In the genomic region with DNA sequence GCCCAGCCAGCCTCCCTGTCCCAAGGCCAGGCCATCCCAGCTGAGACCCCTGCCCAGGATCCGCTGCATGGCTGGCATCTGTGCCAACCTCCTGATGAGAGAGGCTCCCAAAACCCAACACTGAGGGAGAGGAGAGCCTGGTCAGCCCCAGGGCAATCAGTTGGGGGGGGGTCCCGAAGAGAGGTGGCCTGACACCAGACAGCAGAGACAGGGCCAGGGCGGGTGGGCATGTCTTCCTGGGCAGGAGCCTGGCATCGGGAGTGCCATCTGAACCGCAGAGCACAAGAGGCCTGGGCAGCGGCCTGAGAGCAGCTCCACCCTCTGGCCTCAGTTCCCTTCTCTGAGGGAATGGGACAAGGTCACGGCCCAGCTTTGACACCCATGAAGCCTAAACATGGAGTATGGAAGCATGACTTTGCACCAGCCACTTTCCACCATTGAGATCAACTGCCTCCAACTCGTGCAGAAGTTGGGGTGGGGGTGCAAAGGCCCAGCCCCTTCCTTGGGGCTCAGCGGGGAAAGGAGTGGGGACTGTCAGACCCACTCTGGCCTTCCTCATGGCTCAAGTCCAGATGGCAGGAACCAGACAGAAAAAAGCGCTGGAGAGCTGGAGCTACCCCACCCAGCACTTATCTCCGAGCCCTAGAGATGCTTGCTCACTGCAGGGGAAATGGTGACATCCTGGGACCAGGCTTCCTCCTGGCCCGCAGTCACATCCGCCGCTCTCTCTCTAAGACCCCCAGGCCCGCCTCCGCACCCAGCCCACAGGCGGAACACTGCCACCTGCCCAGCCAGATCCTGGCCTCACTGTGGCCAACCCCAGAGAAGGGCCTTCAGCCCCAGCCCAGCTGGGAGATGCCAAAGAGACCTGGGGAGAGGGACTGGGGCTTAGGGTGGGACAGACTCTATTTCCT, we compare ENCODE assay signal across 1 cellular context.
TF ChIP-seq lines count a peak whose summit lies in the region.

No MANE protein-coding gene starts in this region.

TF ChIP-seq in HepG2, 621 proteins besides CTCF, POLR2A, EP300 and RAD21:
- TF ChIP-seq RBM22 (optimal IDR thresholded peaks at IDR 0.05; ENCODE audit: low read length) (peak; percentile 75), ZNF484 (CRISPR knock-in tag; IDR thresholded peaks at IDR 0.05; ENCODE audit: borderline replicate concordance, low read depth) (no peak), HNRNPL (IDR thresholded peaks at IDR 0.05; ENCODE audit: low read depth, low read length) (peak; percentile 80; the same call in 1 of the 2 replicates), ZNF343 (CRISPR knock-in tag; IDR thresholded peaks at IDR 0.05) (0 out of 2 replicates have a peak, but pooled peaks have one; percentile 45), ZNF333 (CRISPR knock-in tag; IDR thresholded peaks at IDR 0.05; ENCODE audit: borderline replicate concordance) (peak; percentile 66; the same call in 1 of the 2 replicates), YEATS2 (CRISPR knock-in tag; IDR thresholded peaks at IDR 0.05; ENCODE audit: borderline replicate concordance) (no peak), ZNF674 (CRISPR knock-in tag; IDR thresholded peaks at IDR 0.05; ENCODE audit: low read depth) (no peak), KDM5B (CRISPR knock-in tag; IDR thresholded peaks at IDR 0.05; ENCODE audit: borderline replicate concordance) (0 out of 2 replicates have a peak, but pooled peaks have one; percentile 27), ZNF30 (CRISPR knock-in tag; IDR thresholded peaks at IDR 0.05) (no peak), AGO2 (optimal IDR thresholded peaks at IDR 0.05; ENCODE audit: low read depth, low read length) (peak; percentile 63), IRF2 (CRISPR knock-in tag; IDR thresholded peaks at IDR 0.05) (no peak), MTA1 (CRISPR knock-in tag; IDR thresholded peaks at IDR 0.05; ENCODE audit: borderline replicate concordance) (no peak)
